33 cellular contexts compared by ENCODE assay signal in the genomic region with DNA sequence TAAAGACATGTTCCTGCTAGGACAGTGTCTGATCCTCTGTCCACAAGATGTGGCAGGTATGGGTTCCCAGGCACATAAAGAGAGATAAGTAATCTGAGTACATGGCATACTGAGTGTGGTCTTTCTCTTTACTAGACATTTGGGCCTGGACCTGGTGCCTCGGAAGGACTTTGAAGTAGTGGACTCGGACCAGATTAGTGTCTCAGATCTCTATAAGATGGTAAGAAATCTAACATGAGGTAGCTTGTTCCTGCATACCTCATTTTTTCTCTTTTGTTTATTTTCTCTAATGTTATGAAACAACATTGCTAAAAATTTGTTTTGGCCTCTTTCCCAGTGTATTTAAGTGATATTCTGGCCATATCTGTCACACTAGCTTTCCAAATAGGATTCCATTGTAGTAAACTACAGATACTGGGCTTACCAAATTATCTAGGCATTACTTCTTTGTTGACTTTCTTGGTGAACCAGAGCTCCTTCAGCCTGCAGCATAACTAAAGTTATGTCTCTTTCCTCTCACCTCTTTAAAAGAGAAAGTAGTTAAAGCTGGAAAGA.
"Had no signal": no experiment of that assay in that cellular context is flagged by ENCODE, and none has a peak within 500 bp of the region (broad histone marks: within the 10 kb centered on the region; RNA-seq: fewer than 3 reads in every experiment).

No MANE protein-coding gene starts in this region.

- H3K9me3 ChIP-seq: esophagus squamous epithelium, heart right ventricle, mucosa of descending colon, neutrophil, pancreas, right atrium auricular region, sigmoid colon, thoracic aorta, tibial nerve, upper lobe of left lung had no signal

- H3K27me3 Mint-ChIP-seq: natural killer cell treated with Interleukin-12 subunit alpha and Interleukin-12 subunit beta and Interleukin-15 and Interleukin-18, amount 100 ng/mL, for 72 hours had no signal

- H3K36me3 ChIP-seq: esophagus squamous epithelium, heart right ventricle, neutrophil, pancreas, right atrium auricular region, sigmoid colon, thoracic aorta, tibial nerve, upper lobe of left lung had no signal

- FAIRE-seq: endometrium, pancreas, urothelium cell line had no signal

- H3K27me3 ChIP-seq: esophagus squamous epithelium, heart right ventricle, neutrophil, right atrium auricular region, sigmoid colon, tibial nerve, upper lobe of left lung had no signal

- ATAC-seq: heart right ventricle; left colon; left ventricle myocardium superior; mucosa of descending colon; natural killer cell treated with Interleukin-12 subunit alpha and Interleukin-12 subunit beta and Interleukin-15 and Interleukin-18, amount 100 ng/mL, for 72 hours; stimulated activated effector memory CD8-positive, alpha-beta T cell treated with anti-CD3 and anti-CD28 coated beads, Interleukin-12 subunit alpha, Interleukin-12 subunit beta, amount 100 ng/mL, for 72 hours had no signal

- H3K9me3 Mint-ChIP-seq: memory B cell; naive B cell; natural killer cell treated with Interleukin-12 subunit alpha and Interleukin-12 subunit beta and Interleukin-15 and Interleukin-18, amount 100 ng/mL, for 72 hours; neural crest cell; stimulated activated effector memory CD8-positive, alpha-beta T cell treated with anti-CD3 and anti-CD28 coated beads, Interleukin-12 subunit alpha, Interleukin-12 subunit beta, amount 100 ng/mL, for 72 hours had no signal

- H3K4me3 Mint-ChIP-seq: memory B cell; naive B cell; natural killer cell treated with Interleukin-12 subunit alpha and Interleukin-12 subunit beta and Interleukin-15 and Interleukin-18, amount 100 ng/mL, for 72 hours; neural crest cell; stimulated activated effector memory CD8-positive, alpha-beta T cell treated with anti-CD3 and anti-CD28 coated beads, Interleukin-12 subunit alpha, Interleukin-12 subunit beta, amount 100 ng/mL, for 72 hours had no signal

- H3K4me1 Mint-ChIP-seq: memory B cell; naive B cell; neural crest cell; stimulated activated effector memory CD8-positive, alpha-beta T cell treated with anti-CD3 and anti-CD28 coated beads, Interleukin-12 subunit alpha, Interleukin-12 subunit beta, amount 100 ng/mL, for 72 hours had no signal

- H3K27ac ChIP-seq: coronary artery, esophagus squamous epithelium, heart right ventricle, neutrophil, pancreas, right atrium auricular region, sigmoid colon, thoracic aorta, tibial nerve, upper lobe of left lung had no signal

- H3K4me3 ChIP-seq: coronary artery, esophagus squamous epithelium, heart right ventricle, lung, mucosa of descending colon, pancreas, right atrium auricular region, sigmoid colon, thoracic aorta, tibial nerve, upper lobe of left lung had no signal

- H3K27ac Mint-ChIP-seq: memory B cell; naive B cell; natural killer cell treated with Interleukin-12 subunit alpha and Interleukin-12 subunit beta and Interleukin-15 and Interleukin-18, amount 100 ng/mL, for 72 hours; stimulated activated effector memory CD8-positive, alpha-beta T cell treated with anti-CD3 and anti-CD28 coated beads, Interleukin-12 subunit alpha, Interleukin-12 subunit beta, amount 100 ng/mL, for 72 hours had no signal

- H3K4me1 ChIP-seq: esophagus squamous epithelium, heart right ventricle, right atrium auricular region, sigmoid colon, tibial nerve, upper lobe of left lung had no signal

- DNase-seq: dermis blood vessel endothelial cell; effector memory CD4-positive, alpha-beta T cell; erythroblast; esophagus squamous epithelium; foreskin melanocyte; glutamatergic neuron; heart right ventricle; hippocampal formation; islet precursor cell; kidney glomerular epithelial cell; left colon; left ventricle myocardium superior; mucosa of descending colon; naive B cell; pancreas; sigmoid colon; stimulated activated CD4-positive, alpha-beta T cell treated with anti-CD3 and anti-CD28 coated beads, Interleukin-2, amount 100 ng/mL, for 24 hours; stimulated activated CD4-positive, alpha-beta T cell treated with anti-CD3 and anti-CD28 coated beads, Interleukin-4, amount 100 ng/mL, for 24 hours; stimulated activated naive CD4-positive, alpha-beta T cell treated with Interleukin-2 at 50 U/mL for 16 hours; substantia nigra; upper lobe of left lung had no signal

- H3K36me3 Mint-ChIP-seq: memory B cell; naive B cell; natural killer cell treated with Interleukin-12 subunit alpha and Interleukin-12 subunit beta and Interleukin-15 and Interleukin-18, amount 100 ng/mL, for 72 hours; stimulated activated effector memory CD8-positive, alpha-beta T cell treated with anti-CD3 and anti-CD28 coated beads, Interleukin-12 subunit alpha, Interleukin-12 subunit beta, amount 100 ng/mL, for 72 hours had no signal
